In genomic region chr12:54359762-54360351, GRCh38 we compare ENCODE assay signal across 9 cellular contexts. TPM values are rescaled to one million over a fixed set of nuclear protein-coding genes. Genes with fewer than 3 reads are reported as not detected.
A peak's percentile ranks its signal among the peaks of the same experiment; 100 is the strongest.
DNase-seq lines count a peak whose midpoint lies in the region; ATAC-seq, FAIRE-seq and TF ChIP-seq lines count a peak whose summit lies in the region.
"Had no signal": no experiment of that assay in that cellular context is flagged by ENCODE, and none has a peak within 500 bp of the region (broad histone marks: within the 10 kb centered on the region; RNA-seq: fewer than 3 reads in every experiment).

No MANE protein-coding gene starts in this region.

- peaks cover 32% of the 10 kb centered on the region for H3K4me1 ChIP-seq in left ventricle myocardium inferior
- peaks cover 46% of the 10 kb centered on the region for H3K4me1 ChIP-seq in mesodermal cell (ENCODE audit: control insufficient read depth, insufficient read depth, low read length, poor library complexity, severe bottlenecking)
- no peaks in the 10 kb centered on the region for H3K4me1 ChIP-seq in aorta (ENCODE audit: control insufficient read depth in 1 of 2, insufficient read depth in 2 of 2, low read length in 2 of 2)

- peak overlapping the region; percentile 95 for H3K27ac ChIP-seq in left ventricle myocardium inferior (replicated peaks)
- H3K27ac ChIP-seq in mesodermal cell (ENCODE audit: low read depth, low read length, severe bottlenecking): peak overlapping the region; percentile 92
- peak overlapping the region; percentile 9 to 75 for H3K27ac ChIP-seq in aorta (ENCODE audit: low read depth in 1 of 2, low read length in 2 of 2)

- H3K9me3 ChIP-seq in left ventricle myocardium inferior (replicated peaks) (no peaks in the 10 kb centered on the region), mesodermal cell (ENCODE audit: control insufficient read depth, low read length) (no peaks in the 10 kb centered on the region), aorta (ENCODE audit: control insufficient read depth, low read length) (no peaks in the 10 kb centered on the region)

- H3K27me3 ChIP-seq in left ventricle myocardium inferior (ENCODE audit: low read depth): no peaks in the 10 kb centered on the region
- no peaks in the 10 kb centered on the region for H3K27me3 ChIP-seq in bronchial epithelial cell (ENCODE audit: control insufficient read depth, insufficient read depth, low read length)
- H3K27me3 ChIP-seq in aorta (ENCODE audit: control insufficient read depth in 1 of 2, insufficient read depth in 2 of 2, low read length in 1 of 2): no peaks in the 10 kb centered on the region

- TF ChIP-seq CTCF in left ventricle myocardium inferior (IDR thresholded peaks at IDR 0.05; ENCODE audit: borderline replicate concordance) (no peak), bronchial epithelial cell (IDR thresholded peaks at IDR 0.05; ENCODE audit: insufficient read depth, low read length, severe bottlenecking) (no peak)

- H3K36me3 ChIP-seq in left ventricle myocardium inferior: no peaks in the 10 kb centered on the region
- no peaks in the 10 kb centered on the region for H3K36me3 ChIP-seq in bronchial epithelial cell (ENCODE audit: control insufficient read depth, insufficient read depth, low read length)
- H3K36me3 ChIP-seq in mesodermal cell (ENCODE audit: control insufficient read depth, insufficient read depth, low read length): no peaks in the 10 kb centered on the region
- no peaks in the 10 kb centered on the region for H3K36me3 ChIP-seq in aorta (ENCODE audit: control insufficient read depth in 1 of 2, insufficient read depth in 2 of 2, low read length in 1 of 2)

- FAIRE-seq in bronchial epithelial cell (lab: Jason Lieb, UNC): no peak

- 66 to 95% methylated on average over 3 to 4 of the region's 9 CpGs for WGBS in mesodermal cell (ENCODE audit: insufficient coverage in 2 of 2), 2 experiments
- WGBS in aorta, 2 donors: 41 to 47% methylated on average over 9 of the region's 9 CpGs

- peak overlapping the region; percentile 79 for H3K4me3 ChIP-seq in left ventricle myocardium inferior
- H3K4me3 ChIP-seq in bronchial epithelial cell (ENCODE audit: low read depth, low read length): peak overlapping the region; percentile 63
- peak overlapping the region; percentile 50 for H3K4me3 ChIP-seq in mesodermal cell (ENCODE audit: extremely low read depth, insufficient read depth, low read length, poor library complexity, severe bottlenecking)
- peak overlapping the region; percentile 4 to 40 for H3K4me3 ChIP-seq in aorta (ENCODE audit: low read length in 2 of 2)

- ATAC-seq in Right ventricle myocardium inferior (no peak), aorta (ENCODE audit: low FRiP score) (no peak)

- intact Hi-C loops in left ventricle myocardium inferior (cut with micrococcal nuclease) (loop anchor here (10.0 kb wide), 1 partner anchor 105 kb away; no protein-coding TSS in a partner anchor), Right ventricle myocardium inferior (cut with DNase I) (loop anchor here (1.0 to 10.0 kb wide), 4 partner anchors 21 to 355 kb away; partner anchors contain the start of genes HOXC8 and HOXC9), aorta (cut with DNase I) (loop anchor here (2.0 to 10.0 kb wide), 5 partner anchors 23 to 143 kb away; no protein-coding TSS in a partner anchor)

- DNase-seq in left ventricle myocardium inferior: no peak
- no peak for DNase-seq in Right ventricle myocardium inferior (ENCODE audit: missing footprints)
- DNase-seq in bronchial epithelial cell (ENCODE audit: low read depth): no peak
- no peak for DNase-seq in aorta
- no peak for DNase-seq in NCI-H187 (lab: John Stamatoyannopoulos, UW)
- no peak for DNase-seq in activated CD4-positive, alpha-beta T cell treated with anti-CD3 and anti-CD28 coated beads for 1 hour
- no peak for DNase-seq in NCI-H1092 treated with DMSO at 0.1 percent for 48 hours (lab: John Stamatoyannopoulos, UW)

RNA-seq across cellular contexts. Expression of gene GPR84, which starts 4.4 kb away (rescaled TPM):
- total RNA-seq in left ventricle myocardium inferior (not detected), Right ventricle myocardium inferior (0.22 TPM), bronchial epithelial cell (0.13 TPM in 1 of 2 replicates, not detected in the other), aorta (1 to 10 TPM; 1.9 TPM)
- 0.26 TPM for polyA plus RNA-seq in mesodermal cell (2013, experiment 1 of 2)
- polyA plus RNA-seq in mesodermal cell (2013, experiment 2 of 2): not detected
- polyA plus RNA-seq in aorta: under 1 TPM in 1 of 2 donors, not detected in 1; 0.38 TPM

RNA-seq across cellular contexts. Expression of gene ZNF385A, which starts 24.7 kb away (rescaled TPM):
- total RNA-seq in left ventricle myocardium inferior (7.1 TPM), Right ventricle myocardium inferior (11.6 TPM), bronchial epithelial cell (5.3 and 7.6 TPM in 2 replicates), aorta (10 to 100 TPM; 22.2 to 27.6 TPM)
- 24.9 TPM for polyA plus RNA-seq in mesodermal cell (2013, experiment 1 of 2)
- polyA plus RNA-seq in mesodermal cell (2013, experiment 2 of 2): 22.0 TPM
- 10 to 100 TPM in 1 of 2 donors, 1 to 10 TPM in 1; 4.1 to 11.5 TPM for polyA plus RNA-seq in aorta

RNA-seq across cellular contexts. Expression of gene COPZ1, which starts 34.9 kb away (rescaled TPM):
- total RNA-seq in left ventricle myocardium inferior: 110 TPM
- total RNA-seq in Right ventricle myocardium inferior: 130 TPM
- 89.5 and 118 TPM in 2 replicates for total RNA-seq in bronchial epithelial cell
- polyA plus RNA-seq in mesodermal cell (2013, experiment 1 of 2): 140 TPM
- polyA plus RNA-seq in mesodermal cell (2013, experiment 2 of 2): 140 TPM
- 10 to 100 TPM; 71.5 to 72.1 TPM for total RNA-seq in aorta
- polyA plus RNA-seq in aorta: 10 to 100 TPM; 54.1 to 63.0 TPM

RNA-seq across cellular contexts. Expression of gene NFE2, which starts 59.0 kb away (rescaled TPM):
- total RNA-seq in left ventricle myocardium inferior (0.71 TPM), Right ventricle myocardium inferior (1.1 TPM), bronchial epithelial cell (not detected in 2 replicates), aorta (1 to 10 TPM; 3.2 to 3.3 TPM)
- 1.5 TPM for polyA plus RNA-seq in mesodermal cell (2013, experiment 1 of 2)
- polyA plus RNA-seq in mesodermal cell (2013, experiment 2 of 2): 1.7 TPM
- polyA plus RNA-seq in aorta: under 1 TPM in 1 of 2 donors, not detected in 1; 0.28 TPM
- total RNA-seq: activated T-helper 2 cell treated with anti-CD3 and anti-CD28 coated beads, Interferon-gamma antibody, Interleukin-2, Interleukin-4, amounts not matched to agents 10 μg/mL and 5 μg/mL and 100 μg/mL, durations not matched to agents 14 hours and 24 hours and 36 hours had no signal

RNA-seq across cellular contexts. Expression of gene ITGA5, which starts 59.2 kb away (rescaled TPM):
- total RNA-seq in left ventricle myocardium inferior (55.3 TPM), Right ventricle myocardium inferior (53.5 TPM), bronchial epithelial cell (53.5 and 98.5 TPM in 2 replicates), aorta (1,000 to 10,000 TPM in 1 of 2 donors, 100 to 1,000 TPM in 1; 241 to 1,416 TPM)
- 227 TPM for polyA plus RNA-seq in mesodermal cell (2013, experiment 1 of 2)
- 182 TPM for polyA plus RNA-seq in mesodermal cell (2013, experiment 2 of 2)
- 100 to 1,000 TPM in 1 of 2 donors, 10 to 100 TPM in 1; 26.5 to 464 TPM for polyA plus RNA-seq in aorta

Comparison
In these comparisons a context has a peak if more than half of its experiments do, and no peak if none do; other contexts are left out.
1. H3K27ac ChIP-seq: peak in every context shown above with its lines; median percentile 95 in left ventricle myocardium inferior; 92 in mesodermal cell; 42 in aorta.
2. H3K4me3 ChIP-seq: peak in every context shown above with its lines; median percentile 79 in left ventricle myocardium inferior; 63 in bronchial epithelial cell; 50 in mesodermal cell; 22 in aorta.